Comparison of ENCODE assay signal across 1 cellular context in the genomic region with DNA sequence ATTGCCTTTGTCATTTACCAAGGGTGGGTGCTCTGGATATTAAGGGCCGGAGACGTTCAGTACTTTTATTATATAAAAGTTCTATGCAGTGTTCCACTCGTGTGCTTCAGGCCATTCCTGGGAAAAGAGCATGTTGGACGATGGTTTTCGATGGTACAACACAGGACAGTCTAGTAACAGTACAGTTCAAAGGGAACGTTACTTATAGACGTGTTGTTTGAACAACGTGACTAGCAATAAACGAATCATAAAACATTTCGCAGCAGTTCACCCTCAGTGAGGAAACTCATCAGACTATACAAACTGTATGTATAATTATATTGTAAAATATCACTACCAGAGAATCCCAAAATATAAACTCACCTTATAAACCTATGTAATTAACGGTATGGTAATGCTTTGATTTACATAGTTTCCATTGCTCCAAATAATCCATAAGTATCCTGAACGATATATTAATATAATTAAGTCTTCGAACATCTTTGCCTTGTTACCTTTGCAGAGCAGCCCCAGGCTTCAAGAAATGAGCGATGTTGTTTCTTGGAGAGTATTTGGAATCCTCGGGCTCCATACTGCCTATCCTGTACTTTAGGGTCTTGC.
TF ChIP-seq lines count a peak whose summit lies in the region.

No MANE protein-coding gene starts in this region.

TF ChIP-seq in IMR-90, 13 proteins besides CTCF, POLR2A, EP300 and RAD21 (continued from another document):
- TF ChIP-seq, protein P1, sequence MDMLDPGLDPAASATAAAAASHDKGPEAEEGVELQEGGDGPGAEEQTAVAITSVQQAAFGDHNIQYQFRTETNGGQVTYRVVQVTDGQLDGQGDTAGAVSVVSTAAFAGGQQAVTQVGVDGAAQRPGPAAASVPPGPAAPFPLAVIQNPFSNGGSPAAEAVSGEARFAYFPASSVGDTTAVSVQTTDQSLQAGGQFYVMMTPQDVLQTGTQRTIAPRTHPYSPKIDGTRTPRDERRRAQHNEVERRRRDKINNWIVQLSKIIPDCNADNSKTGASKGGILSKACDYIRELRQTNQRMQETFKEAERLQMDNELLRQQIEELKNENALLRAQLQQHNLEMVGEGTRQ (IDR thresholded peaks at IDR 0.05; ENCODE audit: low read depth, low read length): no peak
